In genomic region chr2:109335586-109336266, GRCh38 we compare ENCODE assay signal across 11 cellular contexts.
DNase-seq lines count a peak whose midpoint lies in the region; ATAC-seq and TF ChIP-seq lines count a peak whose summit lies in the region.
"Had no signal": no experiment of that assay in that cellular context is flagged by ENCODE, and none has a peak within 500 bp of the region (broad histone marks: within the 10 kb centered on the region; RNA-seq: fewer than 3 reads in every experiment).

No MANE protein-coding gene starts in this region.

- H3K4me1 Mint-ChIP-seq in activated CD8-positive, alpha-beta memory T cell treated with anti-CD3 and anti-CD28 coated beads, Interleukin-2, amount 10 ng/mL, durations not matched to agents 7 days and 5 days, result peaks cover 44% of the 10 kb centered on the region
- H3K4me1 Mint-ChIP-seq in T-helper 2 cell treated with Interferon-gamma antibody and Interleukin-4, amounts not matched to agents 5 μg/mL and 100 μg/mL, for 36 hours (ENCODE audit: low read depth), result peaks cover 39% of the 10 kb centered on the region
- H3K4me1 Mint-ChIP-seq in stimulated activated naive CD8-positive, alpha-beta T cell treated with anti-CD3 and anti-CD28 coated beads, Interleukin-15, Interleukin-2, amounts not matched to agents 100 ng/mL and 50 ng/mL, for 24 hours (ENCODE audit: low read depth), result peaks cover 49% of the 10 kb centered on the region

- H3K27me3 Mint-ChIP-seq in activated CD8-positive, alpha-beta memory T cell treated with anti-CD3 and anti-CD28 coated beads, Interleukin-2, amount 10 ng/mL, durations not matched to agents 7 days and 5 days, result peaks cover 82% of the 10 kb centered on the region
- H3K27me3 Mint-ChIP-seq in T-helper 2 cell treated with Interferon-gamma antibody and Interleukin-4, amounts not matched to agents 5 μg/mL and 100 μg/mL, for 36 hours (ENCODE audit: low read depth), result peaks cover 31% of the 10 kb centered on the region
- H3K27me3 Mint-ChIP-seq in stimulated activated naive CD8-positive, alpha-beta T cell treated with anti-CD3 and anti-CD28 coated beads, Interleukin-15, Interleukin-2, amounts not matched to agents 100 ng/mL and 50 ng/mL, for 24 hours, result no peaks in the 10 kb centered on the region

- no peak overlapping the region for H3K4me3 ChIP-seq in epithelial cell of esophagus (ENCODE audit: low read length)

- H3K27ac Mint-ChIP-seq in activated CD8-positive, alpha-beta memory T cell treated with anti-CD3 and anti-CD28 coated beads, Interleukin-2, amount 10 ng/mL, durations not matched to agents 7 days and 5 days, result peak overlapping the region; percentile 53
- peak overlapping the region; percentile 85 for H3K27ac Mint-ChIP-seq in T-helper 2 cell treated with Interferon-gamma antibody and Interleukin-4, amounts not matched to agents 5 μg/mL and 100 μg/mL, for 36 hours
- H3K27ac Mint-ChIP-seq in stimulated activated naive CD8-positive, alpha-beta T cell treated with anti-CD3 and anti-CD28 coated beads, Interleukin-15, Interleukin-2, amounts not matched to agents 100 ng/mL and 50 ng/mL, for 24 hours, result peak overlapping the region; percentile 46
- H3K27ac Mint-ChIP-seq: memory B cell had no signal

- DNase-seq in activated CD8-positive, alpha-beta memory T cell treated with anti-CD3 and anti-CD28 coated beads, Interleukin-2, amount 10 ng/mL, durations not matched to agents 7 days and 5 days, result peak; percentile 71
- DNase-seq in activated CD8-positive, alpha-beta memory T cell treated with anti-CD3 and anti-CD28 coated beads, Interleukin-2, amount 50 U/mL, for 48 hours, result no peak
- DNase-seq in T-helper 2 cell treated with Interferon-gamma antibody and Interleukin-4, amounts not matched to agents 5 μg/mL and 100 μg/mL, for 36 hours (ENCODE audit: low spot score), result peak; percentile 19
- DNase-seq in epithelial cell of esophagus (ENCODE audit: low read depth) (peak; percentile 23), NCI-H345 treated with DMSO at 0.1 percent for 48 hours (lab: John Stamatoyannopoulos, UW; ENCODE audit: unreplicated experiment) (no peak)
- DNase-seq: dermis blood vessel endothelial cell, NCI-H2029 had no signal

- peak overlapping the region; percentile 29 for H3K4me3 Mint-ChIP-seq in activated CD8-positive, alpha-beta memory T cell treated with anti-CD3 and anti-CD28 coated beads, Interleukin-2, amount 10 ng/mL, durations not matched to agents 7 days and 5 days
- peak overlapping the region; percentile 83 for H3K4me3 Mint-ChIP-seq in T-helper 2 cell treated with Interferon-gamma antibody and Interleukin-4, amounts not matched to agents 5 μg/mL and 100 μg/mL, for 36 hours
- H3K4me3 Mint-ChIP-seq in stimulated activated naive CD8-positive, alpha-beta T cell treated with anti-CD3 and anti-CD28 coated beads, Interleukin-15, Interleukin-2, amounts not matched to agents 100 ng/mL and 50 ng/mL, for 24 hours, result peak overlapping the region; percentile 45
- H3K4me3 Mint-ChIP-seq: memory B cell had no signal

- no peaks in the 10 kb centered on the region for H3K9me3 Mint-ChIP-seq in activated CD8-positive, alpha-beta memory T cell treated with anti-CD3 and anti-CD28 coated beads, Interleukin-2, amount 10 ng/mL, durations not matched to agents 7 days and 5 days (ENCODE audit: low read depth)
- H3K9me3 Mint-ChIP-seq in T-helper 2 cell treated with Interferon-gamma antibody and Interleukin-4, amounts not matched to agents 5 μg/mL and 100 μg/mL, for 36 hours, result no peaks in the 10 kb centered on the region
- no peaks in the 10 kb centered on the region for H3K9me3 Mint-ChIP-seq in stimulated activated naive CD8-positive, alpha-beta T cell treated with anti-CD3 and anti-CD28 coated beads, Interleukin-15, Interleukin-2, amounts not matched to agents 100 ng/mL and 50 ng/mL, for 24 hours
- H3K9me3 Mint-ChIP-seq: memory B cell had no signal

- no peak for TF ChIP-seq CTCF in epithelial cell of esophagus (IDR thresholded peaks at IDR 0.05; ENCODE audit: insufficient read depth, low read depth, low read length, missing control alignments)

- CTCF ChIA-PET in activated CD8-positive, alpha-beta memory T cell treated with anti-CD3 and anti-CD28 coated beads, Interleukin-2, amount 10 ng/mL, durations not matched to agents 7 days and 5 days (lab: Charles Lee), result interaction anchor here (0.9 kb wide), 1 partner anchor 10 kb away, joined by 3 read pairs; no protein-coding TSS in a partner anchor

- H3K36me3 Mint-ChIP-seq in activated CD8-positive, alpha-beta memory T cell treated with anti-CD3 and anti-CD28 coated beads, Interleukin-2, amount 10 ng/mL, durations not matched to agents 7 days and 5 days, result no peaks in the 10 kb centered on the region
- H3K36me3 Mint-ChIP-seq in T-helper 2 cell treated with Interferon-gamma antibody and Interleukin-4, amounts not matched to agents 5 μg/mL and 100 μg/mL, for 36 hours (ENCODE audit: low read depth), result no peaks in the 10 kb centered on the region
- no peaks in the 10 kb centered on the region for H3K36me3 Mint-ChIP-seq in stimulated activated naive CD8-positive, alpha-beta T cell treated with anti-CD3 and anti-CD28 coated beads, Interleukin-15, Interleukin-2, amounts not matched to agents 100 ng/mL and 50 ng/mL, for 24 hours (ENCODE audit: low read depth)
- H3K36me3 Mint-ChIP-seq: memory B cell had no signal

- peak; percentile 65 for ATAC-seq in activated CD8-positive, alpha-beta memory T cell treated with anti-CD3 and anti-CD28 coated beads, Interleukin-2, amount 10 ng/mL, durations not matched to agents 7 days and 5 days
- ATAC-seq in GM18502 (IDR thresholded peaks at IDR 0.05; ENCODE audit: poor library complexity, unreplicated experiment) (no peak), HG02970 (IDR thresholded peaks at IDR 0.05; ENCODE audit: low FRiP score, unreplicated experiment) (no peak)

Comparison
In these comparisons a context has a peak if more than half of its experiments do, and no peak if none do; other contexts are left out.
1. DNase-seq: peak in activated CD8-positive, alpha-beta memory T cell treated with anti-CD3 and anti-CD28 coated beads, Interleukin-2, amount 10 ng/mL, durations not matched to agents 7 days and 5 days (single experiment), T-helper 2 cell treated with Interferon-gamma antibody and Interleukin-4, amounts not matched to agents 5 μg/mL and 100 μg/mL, for 36 hours (single experiment) and epithelial cell of esophagus (single experiment); none in activated CD8-positive, alpha-beta memory T cell treated with anti-CD3 and anti-CD28 coated beads, Interleukin-2, amount 50 U/mL, for 48 hours (single experiment) and NCI-H345 treated with DMSO at 0.1 percent for 48 hours (single experiment).
2. H3K4me3 Mint-ChIP-seq: peak in every context shown above with its lines; median percentile 83 in T-helper 2 cell treated with Interferon-gamma antibody and Interleukin-4, amounts not matched to agents 5 μg/mL and 100 μg/mL, for 36 hours; 45 in stimulated activated naive CD8-positive, alpha-beta T cell treated with anti-CD3 and anti-CD28 coated beads, Interleukin-15, Interleukin-2, amounts not matched to agents 100 ng/mL and 50 ng/mL, for 24 hours; 29 in activated CD8-positive, alpha-beta memory T cell treated with anti-CD3 and anti-CD28 coated beads, Interleukin-2, amount 10 ng/mL, durations not matched to agents 7 days and 5 days.
3. Peak in every context shown above with its lines, with median percentiles within 50 percentile points of each other: H3K27ac Mint-ChIP-seq.